19 cellular contexts compared by ENCODE assay signal in the genomic region with DNA sequence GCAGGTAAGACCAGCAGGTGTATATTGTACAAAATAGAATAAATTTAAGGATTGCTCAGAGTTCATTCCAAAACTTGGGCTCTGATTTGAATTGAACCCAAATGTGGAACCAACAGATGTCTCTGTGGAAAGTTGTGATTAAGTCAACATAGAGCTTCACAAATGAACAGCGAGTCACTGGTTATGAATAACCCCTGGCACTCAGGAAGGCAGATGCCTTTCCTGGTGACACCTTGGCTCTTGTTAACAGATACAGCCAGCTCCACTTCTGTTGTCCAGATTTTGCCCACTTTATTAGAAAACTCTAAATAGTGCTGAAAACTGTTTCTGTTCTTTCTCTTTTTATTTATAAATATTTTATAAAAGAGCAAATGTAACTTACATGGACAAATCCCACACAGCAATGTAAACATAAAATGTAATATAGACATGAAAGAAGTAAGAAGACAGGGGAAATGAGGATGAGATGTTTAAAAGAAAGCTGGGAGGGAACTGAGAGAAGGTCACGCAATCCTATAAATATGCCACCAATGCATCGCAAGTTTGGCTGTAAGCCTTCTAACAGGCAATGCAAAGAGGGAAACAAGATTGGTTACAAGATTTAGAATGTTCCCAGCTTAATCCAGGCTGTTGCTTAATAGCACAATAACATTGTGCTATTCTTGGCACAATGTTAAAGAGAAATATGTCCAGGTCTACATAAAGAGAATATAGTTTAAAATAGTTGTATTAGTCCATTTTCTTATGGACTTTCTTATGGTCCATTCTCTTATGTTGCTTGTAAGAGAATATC.
A peak's percentile ranks its signal among the peaks of the same experiment; 100 is the strongest.
DNase-seq lines count a peak whose midpoint lies in the region; FAIRE-seq and TF ChIP-seq lines count a peak whose summit lies in the region.
"Had no signal": no experiment of that assay in that cellular context is flagged by ENCODE, and none has a peak within 500 bp of the region (broad histone marks: within the 10 kb centered on the region; RNA-seq: fewer than 3 reads in every experiment).

No MANE protein-coding gene starts in this region.

- no peak overlapping the region for H4K8ac ChIP-seq in mesenchymal stem cell (ENCODE audit: low read length)

- DNase-seq in MCF 10A (ENCODE audit: unreplicated experiment) (peak; percentile 30), mammary epithelial cell (no peak), bronchial epithelial cell (ENCODE audit: low read depth) (peak; percentile 2), mesenchymal stem cell (peak; percentile 48), small intestine (peak; percentile 1), DMS153 treated with DMSO at 0.1 percent for 48 hours (lab: John Stamatoyannopoulos, UW; ENCODE audit: unreplicated experiment) (no peak), NCI-H526 treated with DMSO at 0.1 percent for 48 hours (lab: John Stamatoyannopoulos, UW) (no peak)
- no peak for DNase-seq in stimulated activated CD4-positive, alpha-beta T cell treated with anti-CD3 and anti-CD28 coated beads, Interleukin-4, amount 100 ng/mL, for 24 hours
- DNase-seq: 8988T; C1 segment of cervical spinal cord; CD4-positive, CD25-positive, alpha-beta regulatory T cell; CD8-positive, alpha-beta memory T cell; COR-L47; DMS 273 treated with DMSO at 0.1 percent for 48 hours; DMS79 treated with DMSO at 0.1 percent for 48 hours; GF-D8 had no signal

- no peaks in the 10 kb centered on the region for H3K36me3 Mint-ChIP-seq in MCF 10A (ENCODE audit: insufficient read depth, unreplicated experiment)
- H3K36me3 Mint-ChIP-seq: CD4-positive, CD25-positive, alpha-beta regulatory T cell had no signal

- H3K4me3 Mint-ChIP-seq in MCF 10A (ENCODE audit: unreplicated experiment), result no peak overlapping the region
- H3K4me3 Mint-ChIP-seq: B cell; CD4-positive, CD25-positive, alpha-beta regulatory T cell; CD8-positive, alpha-beta memory T cell had no signal

- H3K4me3 ChIP-seq in mammary epithelial cell (replicated peaks in 1 of 3; ENCODE audit: insufficient read depth in 1 of 3, low read depth in 2 of 3, low read length in 3 of 3), result no peak overlapping the region
- H3K4me3 ChIP-seq in bronchial epithelial cell (ENCODE audit: low read depth, low read length), result no peak overlapping the region
- H3K4me3 ChIP-seq in mesenchymal stem cell (ENCODE audit: insufficient read depth in 1 of 2, low read depth in 1 of 2, low read length in 2 of 2), result no peak overlapping the region
- no peak overlapping the region for H3K4me3 ChIP-seq in small intestine (ENCODE audit: low read depth in 1 of 2, low read length in 2 of 2)
- H3K4me3 ChIP-seq: HAP-1 had no signal

- H2AFZ ChIP-seq in mammary epithelial cell (ENCODE audit: low read depth, low read length) (no peak overlapping the region), mesenchymal stem cell (ENCODE audit: low read depth, low read length) (no peak overlapping the region)

- H3K27me3 Mint-ChIP-seq in MCF 10A (ENCODE audit: insufficient read depth, unreplicated experiment), result no peaks in the 10 kb centered on the region
- H3K27me3 Mint-ChIP-seq: B cell; CD4-positive, CD25-positive, alpha-beta regulatory T cell; CD8-positive, alpha-beta memory T cell had no signal

- no TSS peak for BruUV-seq in MCF 10A (replicated peaks; lab: Mats Ljungman, UMichigan)
- BruUV-seq in mammary epithelial cell (replicated peaks; lab: Mats Ljungman, UMichigan), result no TSS peak

- no peaks in the 10 kb centered on the region for H3K36me3 ChIP-seq in mammary epithelial cell (ENCODE audit: insufficient read depth, low read length)
- no peaks in the 10 kb centered on the region for H3K36me3 ChIP-seq in bronchial epithelial cell (ENCODE audit: control insufficient read depth, insufficient read depth, low read length)
- H3K36me3 ChIP-seq in mesenchymal stem cell (ENCODE audit: control insufficient read depth in 1 of 2, insufficient read depth in 2 of 2, low read depth in 1 of 2, low read length in 2 of 2), result no peaks in the 10 kb centered on the region
- H3K36me3 ChIP-seq in small intestine (ENCODE audit: control insufficient read depth in 2 of 2, insufficient read depth in 2 of 2, low read length in 2 of 2), result no peaks in the 10 kb centered on the region
- H3K36me3 ChIP-seq: HAP-1 had no signal

- H3K9me3 Mint-ChIP-seq in MCF 10A (ENCODE audit: unreplicated experiment), result peaks cover 18% of the 10 kb centered on the region

- H2BK12ac ChIP-seq in mesenchymal stem cell (ENCODE audit: low read length in 2 of 2), result peak overlapping the region in 1 of 2 experiments; percentile 31

- no peak overlapping the region for H2BK120ac ChIP-seq in mesenchymal stem cell (ENCODE audit: low read depth, low read length)

- no peaks in the 10 kb centered on the region for H3K79me2 ChIP-seq in mammary epithelial cell (ENCODE audit: insufficient read depth, low read length)

- FAIRE-seq in bronchial epithelial cell (lab: Jason Lieb, UNC) (no peak), small intestine (lab: Jason Lieb, UNC) (no peak)
- FAIRE-seq: H1 had no signal

- in situ Hi-C loops in mammary epithelial cell (cut with MboI; ENCODE audit: low sequenced_read_pairs in 2 of 2), result no loop called here

- H2BK15ac ChIP-seq in mesenchymal stem cell (ENCODE audit: low read depth, poor library complexity, severe bottlenecking), result no peak overlapping the region

- no peaks in the 10 kb centered on the region for H3K79me1 ChIP-seq in mesenchymal stem cell (replicated peaks; ENCODE audit: low read length, poor library complexity, severe bottlenecking)

- TF ChIP-seq CTCF in MCF 10A (IDR thresholded peaks at IDR 0.05; ENCODE audit: unreplicated experiment), result no peak
- no peak for TF ChIP-seq CTCF in mammary epithelial cell (conservative IDR thresholded peaks at IDR 0.05 in 1 of 2, IDR thresholded peaks at IDR 0.05 in 1 of 2; ENCODE audit: extremely low read depth in 1 of 2, insufficient read depth in 1 of 2, low read depth in 1 of 2, low read length in 2 of 2)
- TF ChIP-seq CTCF in bronchial epithelial cell (IDR thresholded peaks at IDR 0.05; ENCODE audit: insufficient read depth, low read length, severe bottlenecking), result no peak

- no peak overlapping the region for H4K91ac ChIP-seq in mesenchymal stem cell (ENCODE audit: low read length)

- CTCF ChIA-PET in MCF 10A (lab: Yijun Ruan, JAX) (interaction anchor here (0.6 kb wide), 1 partner anchor 251 kb away, joined by 3 read pairs; no protein-coding TSS in a partner anchor), mammary epithelial cell (lab: Charles Lee; ENCODE audit: low non-redundant PET) (no interaction called here)

- dilution Hi-C loops in mammary epithelial cell (cut with HindIII; ENCODE audit: low sequenced_read_pairs), result no loop called here

- no peak overlapping the region for H3K23ac ChIP-seq in mesenchymal stem cell (ENCODE audit: low read length in 2 of 2)

- H3K27me3 ChIP-seq in mammary epithelial cell (ENCODE audit: insufficient read depth, low read length) (no peaks in the 10 kb centered on the region), bronchial epithelial cell (ENCODE audit: control insufficient read depth, insufficient read depth, low read length) (no peaks in the 10 kb centered on the region), mesenchymal stem cell (ENCODE audit: control insufficient read depth in 1 of 2, insufficient read depth in 1 of 2, low read length in 2 of 2) (no peaks in the 10 kb centered on the region), small intestine (ENCODE audit: control insufficient read depth in 2 of 2, insufficient read depth in 2 of 2, low read length in 2 of 2) (no peaks in the 10 kb centered on the region)

- no peak overlapping the region for H3K4ac ChIP-seq in mesenchymal stem cell (ENCODE audit: low read depth in 1 of 2, low read length in 2 of 2)

- no peak overlapping the region for H3K14ac ChIP-seq in mesenchymal stem cell (ENCODE audit: low read length in 2 of 2)

- no peak overlapping the region for H2AK5ac ChIP-seq in mesenchymal stem cell (ENCODE audit: low read length, severe bottlenecking)

- no peak overlapping the region for H3K4me2 ChIP-seq in mammary epithelial cell (ENCODE audit: insufficient read depth, low read depth, low read length)
- H3K4me2 ChIP-seq in mesenchymal stem cell (ENCODE audit: low read length, poor library complexity, severe bottlenecking), result no peak overlapping the region

- H3K4me1 Mint-ChIP-seq in MCF 10A (ENCODE audit: insufficient read depth, unreplicated experiment), result no peaks in the 10 kb centered on the region
- H3K4me1 Mint-ChIP-seq: B cell; CD4-positive, CD25-positive, alpha-beta regulatory T cell; CD8-positive, alpha-beta memory T cell had no signal

- no peaks in the 10 kb centered on the region for H4K20me1 ChIP-seq in mammary epithelial cell (ENCODE audit: insufficient read depth, low read length)

- H3K9ac ChIP-seq in mammary epithelial cell (ENCODE audit: insufficient read depth, low read length), result no peak overlapping the region
- no peak overlapping the region for H3K9ac ChIP-seq in mesenchymal stem cell (ENCODE audit: low read length)

- H3K27ac Mint-ChIP-seq in MCF 10A (ENCODE audit: low read depth, unreplicated experiment), result no peak overlapping the region
- H3K27ac Mint-ChIP-seq: B cell; CD4-positive, CD25-positive, alpha-beta regulatory T cell; CD8-positive, alpha-beta memory T cell had no signal

- H3K27ac ChIP-seq in mammary epithelial cell (ENCODE audit: insufficient read depth, low read depth, low read length) (no peak overlapping the region), mesenchymal stem cell (ENCODE audit: low read length, poor library complexity, severe bottlenecking) (no peak overlapping the region), small intestine (ENCODE audit: low read depth in 1 of 2, low read length in 1 of 2) (no peak overlapping the region)

- H3K18ac ChIP-seq in mesenchymal stem cell (ENCODE audit: low read depth in 1 of 2, low read length in 2 of 2), result peak overlapping the region in 1 of 2 experiments; percentile 73

- POLR2A ChIA-PET in MCF 10A (lab: Yijun Ruan, JAX), result no interaction called here

- H3K4me1 ChIP-seq in mammary epithelial cell (ENCODE audit: insufficient read depth, low read length) (no peaks in the 10 kb centered on the region), mesenchymal stem cell (ENCODE audit: control insufficient read depth, insufficient read depth, low read depth, low read length) (no peaks in the 10 kb centered on the region), small intestine (ENCODE audit: control insufficient read depth in 2 of 2, insufficient read depth in 1 of 2, low read depth in 1 of 2, low read length in 1 of 2) (no peaks in the 10 kb centered on the region)
- H3K4me1 ChIP-seq: HAP-1 had no signal

- intact Hi-C loops in MCF 10A (cut with micrococcal nuclease) (no loop called here), mammary epithelial cell (cut with micrococcal nuclease) (no loop called here)

- no peak overlapping the region for H2BK5ac ChIP-seq in mesenchymal stem cell (ENCODE audit: low read depth, low read length, poor library complexity, severe bottlenecking)

- H3K9me3 ChIP-seq in mammary epithelial cell (replicated peaks; ENCODE audit: insufficient read depth, low read length) (peaks cover 3% of the 10 kb centered on the region), mesenchymal stem cell (ENCODE audit: control insufficient read depth, low read length) (peaks cover 5% of the 10 kb centered on the region), small intestine (ENCODE audit: control insufficient read depth, low read depth) (no peaks in the 10 kb centered on the region)
- H3K9me3 ChIP-seq: HAP-1 had no signal

- WGBS in mammary epithelial cell (ENCODE audit: low coverage, missing lambda C conversion rate), result 35% methylated on average over 3 of the region's 3 CpGs
- 68% methylated on average over 3 of the region's 3 CpGs for WGBS in mesenchymal stem cell
- whole genome bisulfite sequencing in small intestine, 3 donors, result 71 to 81% (median 77%) methylated on average over 3 of the region's 3 CpGs

Comparison
In these comparisons a context has a peak if more than half of its experiments do, and no peak if none do; other contexts are left out.
1. DNase-seq: peak in MCF 10A (single experiment), bronchial epithelial cell (single experiment), mesenchymal stem cell (single experiment) and small intestine (single experiment); none in mammary epithelial cell (single experiment), DMS153 treated with DMSO at 0.1 percent for 48 hours (single experiment), NCI-H526 treated with DMSO at 0.1 percent for 48 hours (single experiment) and stimulated activated CD4-positive, alpha-beta T cell treated with anti-CD3 and anti-CD28 coated beads, Interleukin-4, amount 100 ng/mL, for 24 hours (single experiment).